Comparison of ENCODE assay signal across 1 cellular context in genomic region chr16:8862309-8863130, GRCh38.
TF ChIP-seq lines count a peak whose summit lies in the region.

No MANE protein-coding gene starts in this region.

TF ChIP-seq in liver, 16 proteins besides CTCF, POLR2A, EP300 and RAD21 (continued from another document):
- TF ChIP-seq ZBTB33 (IDR thresholded peaks at IDR 0.05) = no peak
- TF ChIP-seq REST (IDR thresholded peaks at IDR 0.05) = no peak
